In the genomic region with DNA sequence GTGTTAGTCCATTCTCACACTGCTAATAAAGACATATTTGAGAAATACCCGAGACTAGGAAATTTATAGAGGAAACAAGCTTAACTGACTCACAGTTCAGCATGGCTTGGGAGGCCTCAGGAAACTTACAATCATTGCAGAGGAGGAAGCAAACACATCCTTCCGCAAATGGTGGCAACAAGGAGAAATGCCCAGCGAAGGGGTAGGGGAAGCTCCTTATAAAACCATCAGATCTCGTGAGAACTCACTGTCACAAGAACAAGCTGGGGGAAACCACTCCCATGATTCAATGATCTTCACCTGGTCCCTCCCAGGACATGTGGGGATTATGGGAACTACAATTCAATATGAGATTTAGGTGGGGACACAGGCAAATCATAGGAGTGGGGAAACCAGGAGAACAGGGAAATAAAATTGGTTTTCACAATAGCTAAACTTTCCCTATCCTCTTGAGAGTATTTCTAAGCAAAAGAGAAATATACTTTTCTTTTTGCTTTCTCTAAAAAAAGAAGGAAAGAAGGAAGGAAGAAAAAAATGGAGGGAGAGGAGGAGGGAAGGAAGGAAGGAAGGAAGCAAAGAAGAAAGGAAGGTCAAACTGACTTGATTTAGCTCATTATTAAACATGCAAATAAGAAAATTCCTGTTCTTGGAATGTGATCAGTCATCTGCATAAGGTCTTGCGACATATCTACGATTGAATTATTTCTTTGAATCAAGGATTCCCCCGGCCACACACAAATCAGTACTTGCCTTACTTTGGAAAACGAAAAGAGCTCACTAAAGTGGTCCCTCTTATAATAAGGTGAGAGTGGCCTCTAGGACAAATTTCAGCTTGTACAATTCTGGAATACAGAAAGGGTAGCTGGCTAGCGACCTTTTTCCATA, we compare ENCODE assay signal across 2 cellular contexts.
TF ChIP-seq lines count a peak whose summit lies in the region.

No MANE protein-coding gene starts in this region.

TF ChIP-seq in GM23338, 12 proteins besides CTCF, POLR2A, EP300 and RAD21 (continues in another document):
- no peak for TF ChIP-seq POLR2AphosphoS5 (IDR thresholded peaks at IDR 0.05; ENCODE audit: low read depth)
- no peak for TF ChIP-seq EZH2 (IDR thresholded peaks at IDR 0.05; ENCODE audit: low read depth, unreplicated experiment)
- TF ChIP-seq EZH2phosphoT487 (IDR thresholded peaks at IDR 0.05; ENCODE audit: unreplicated experiment), result no peak
- TF ChIP-seq, protein P1, sequence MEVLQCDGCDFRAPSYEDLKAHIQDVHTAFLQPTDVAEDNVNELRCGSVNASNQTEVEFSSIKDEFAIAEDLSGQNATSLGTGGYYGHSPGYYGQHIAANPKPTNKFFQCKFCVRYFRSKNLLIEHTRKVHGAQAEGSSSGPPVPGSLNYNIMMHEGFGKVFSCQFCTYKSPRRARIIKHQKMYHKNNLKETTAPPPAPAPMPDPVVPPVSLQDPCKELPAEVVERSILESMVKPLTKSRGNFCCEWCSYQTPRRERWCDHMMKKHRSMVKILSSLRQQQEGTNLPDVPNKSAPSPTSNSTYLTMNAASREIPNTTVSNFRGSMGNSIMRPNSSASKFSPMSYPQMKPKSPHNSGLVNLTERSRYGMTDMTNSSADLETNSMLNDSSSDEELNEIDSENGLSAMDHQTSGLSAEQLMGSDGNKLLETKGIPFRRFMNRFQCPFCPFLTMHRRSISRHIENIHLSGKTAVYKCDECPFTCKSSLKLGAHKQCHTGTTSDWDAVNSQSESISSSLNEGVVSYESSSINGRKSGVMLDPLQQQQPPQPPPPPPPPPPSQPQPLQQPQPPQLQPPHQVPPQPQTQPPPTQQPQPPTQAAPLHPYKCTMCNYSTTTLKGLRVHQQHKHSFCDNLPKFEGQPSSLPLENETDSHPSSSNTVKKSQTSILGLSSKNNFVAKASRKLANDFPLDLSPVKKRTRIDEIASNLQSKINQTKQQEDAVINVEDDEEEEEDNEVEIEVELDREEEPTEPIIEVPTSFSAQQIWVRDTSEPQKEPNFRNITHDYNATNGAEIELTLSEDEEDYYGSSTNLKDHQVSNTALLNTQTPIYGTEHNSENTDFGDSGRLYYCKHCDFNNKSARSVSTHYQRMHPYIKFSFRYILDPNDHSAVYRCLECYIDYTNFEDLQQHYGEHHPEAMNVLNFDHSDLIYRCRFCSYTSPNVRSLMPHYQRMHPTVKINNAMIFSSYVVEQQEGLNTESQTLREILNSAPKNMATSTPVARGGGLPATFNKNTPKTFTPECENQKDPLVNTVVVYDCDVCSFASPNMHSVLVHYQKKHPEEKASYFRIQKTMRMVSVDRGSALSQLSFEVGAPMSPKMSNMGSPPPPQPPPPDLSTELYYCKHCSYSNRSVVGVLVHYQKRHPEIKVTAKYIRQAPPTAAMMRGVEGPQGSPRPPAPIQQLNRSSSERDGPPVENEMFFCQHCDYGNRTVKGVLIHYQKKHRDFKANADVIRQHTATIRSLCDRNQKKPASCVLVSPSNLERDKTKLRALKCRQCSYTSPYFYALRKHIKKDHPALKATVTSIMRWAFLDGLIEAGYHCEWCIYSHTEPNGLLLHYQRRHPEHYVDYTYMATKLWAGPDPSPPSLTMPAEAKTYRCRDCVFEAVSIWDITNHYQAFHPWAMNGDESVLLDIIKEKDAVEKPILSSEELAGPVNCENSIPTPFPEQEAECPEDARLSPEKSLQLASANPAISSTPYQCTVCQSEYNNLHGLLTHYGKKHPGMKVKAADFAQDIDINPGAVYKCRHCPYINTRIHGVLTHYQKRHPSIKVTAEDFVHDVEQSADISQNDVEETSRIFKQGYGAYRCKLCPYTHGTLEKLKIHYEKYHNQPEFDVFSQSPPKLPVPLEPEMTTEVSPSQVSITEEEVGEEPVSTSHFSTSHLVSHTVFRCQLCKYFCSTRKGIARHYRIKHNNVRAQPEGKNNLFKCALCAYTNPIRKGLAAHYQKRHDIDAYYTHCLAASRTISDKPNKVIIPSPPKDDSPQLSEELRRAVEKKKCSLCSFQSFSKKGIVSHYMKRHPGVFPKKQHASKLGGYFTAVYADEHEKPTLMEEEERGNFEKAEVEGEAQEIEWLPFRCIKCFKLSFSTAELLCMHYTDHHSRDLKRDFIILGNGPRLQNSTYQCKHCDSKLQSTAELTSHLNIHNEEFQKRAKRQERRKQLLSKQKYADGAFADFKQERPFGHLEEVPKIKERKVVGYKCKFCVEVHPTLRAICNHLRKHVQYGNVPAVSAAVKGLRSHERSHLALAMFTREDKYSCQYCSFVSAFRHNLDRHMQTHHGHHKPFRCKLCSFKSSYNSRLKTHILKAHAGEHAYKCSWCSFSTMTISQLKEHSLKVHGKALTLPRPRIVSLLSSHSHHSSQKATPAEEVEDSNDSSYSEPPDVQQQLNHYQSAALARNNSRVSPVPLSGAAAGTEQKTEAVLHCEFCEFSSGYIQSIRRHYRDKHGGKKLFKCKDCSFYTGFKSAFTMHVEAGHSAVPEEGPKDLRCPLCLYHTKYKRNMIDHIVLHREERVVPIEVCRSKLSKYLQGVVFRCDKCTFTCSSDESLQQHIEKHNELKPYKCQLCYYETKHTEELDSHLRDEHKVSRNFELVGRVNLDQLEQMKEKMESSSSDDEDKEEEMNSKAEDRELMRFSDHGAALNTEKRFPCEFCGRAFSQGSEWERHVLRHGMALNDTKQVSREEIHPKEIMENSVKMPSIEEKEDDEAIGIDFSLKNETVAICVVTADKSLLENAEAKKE (CRISPR knock-in tag; IDR thresholded peaks at IDR 0.05), result no peak
- TF ChIP-seq JUNB (IDR thresholded peaks at IDR 0.05; ENCODE audit: unreplicated experiment), result no peak
- TF ChIP-seq, protein P2, sequence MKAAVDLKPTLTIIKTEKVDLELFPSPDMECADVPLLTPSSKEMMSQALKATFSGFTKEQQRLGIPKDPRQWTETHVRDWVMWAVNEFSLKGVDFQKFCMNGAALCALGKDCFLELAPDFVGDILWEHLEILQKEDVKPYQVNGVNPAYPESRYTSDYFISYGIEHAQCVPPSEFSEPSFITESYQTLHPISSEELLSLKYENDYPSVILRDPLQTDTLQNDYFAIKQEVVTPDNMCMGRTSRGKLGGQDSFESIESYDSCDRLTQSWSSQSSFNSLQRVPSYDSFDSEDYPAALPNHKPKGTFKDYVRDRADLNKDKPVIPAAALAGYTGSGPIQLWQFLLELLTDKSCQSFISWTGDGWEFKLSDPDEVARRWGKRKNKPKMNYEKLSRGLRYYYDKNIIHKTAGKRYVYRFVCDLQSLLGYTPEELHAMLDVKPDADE (IDR thresholded peaks at IDR 0.05), result no peak
- TF ChIP-seq, protein P3, sequence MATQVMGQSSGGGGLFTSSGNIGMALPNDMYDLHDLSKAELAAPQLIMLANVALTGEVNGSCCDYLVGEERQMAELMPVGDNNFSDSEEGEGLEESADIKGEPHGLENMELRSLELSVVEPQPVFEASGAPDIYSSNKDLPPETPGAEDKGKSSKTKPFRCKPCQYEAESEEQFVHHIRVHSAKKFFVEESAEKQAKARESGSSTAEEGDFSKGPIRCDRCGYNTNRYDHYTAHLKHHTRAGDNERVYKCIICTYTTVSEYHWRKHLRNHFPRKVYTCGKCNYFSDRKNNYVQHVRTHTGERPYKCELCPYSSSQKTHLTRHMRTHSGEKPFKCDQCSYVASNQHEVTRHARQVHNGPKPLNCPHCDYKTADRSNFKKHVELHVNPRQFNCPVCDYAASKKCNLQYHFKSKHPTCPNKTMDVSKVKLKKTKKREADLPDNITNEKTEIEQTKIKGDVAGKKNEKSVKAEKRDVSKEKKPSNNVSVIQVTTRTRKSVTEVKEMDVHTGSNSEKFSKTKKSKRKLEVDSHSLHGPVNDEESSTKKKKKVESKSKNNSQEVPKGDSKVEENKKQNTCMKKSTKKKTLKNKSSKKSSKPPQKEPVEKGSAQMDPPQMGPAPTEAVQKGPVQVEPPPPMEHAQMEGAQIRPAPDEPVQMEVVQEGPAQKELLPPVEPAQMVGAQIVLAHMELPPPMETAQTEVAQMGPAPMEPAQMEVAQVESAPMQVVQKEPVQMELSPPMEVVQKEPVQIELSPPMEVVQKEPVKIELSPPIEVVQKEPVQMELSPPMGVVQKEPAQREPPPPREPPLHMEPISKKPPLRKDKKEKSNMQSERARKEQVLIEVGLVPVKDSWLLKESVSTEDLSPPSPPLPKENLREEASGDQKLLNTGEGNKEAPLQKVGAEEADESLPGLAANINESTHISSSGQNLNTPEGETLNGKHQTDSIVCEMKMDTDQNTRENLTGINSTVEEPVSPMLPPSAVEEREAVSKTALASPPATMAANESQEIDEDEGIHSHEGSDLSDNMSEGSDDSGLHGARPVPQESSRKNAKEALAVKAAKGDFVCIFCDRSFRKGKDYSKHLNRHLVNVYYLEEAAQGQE (IDR thresholded peaks at IDR 0.05; ENCODE audit: unreplicated experiment), result no peak

TF ChIP-seq in H1, 55 proteins besides CTCF, POLR2A, EP300 and RAD21:
- TF ChIP-seq POLR2AphosphoS5 (IDR thresholded peaks at IDR 0.05; ENCODE audit: low read depth, low read length) (no peak), CEBPB (IDR thresholded peaks at IDR 0.05; ENCODE audit: low read depth, low read length) (peak; percentile 90)
